In genomic region chr7:98643232-98643985, GRCh38 we compare ENCODE assay signal across 26 cellular contexts. TPM values are rescaled to one million over a fixed set of nuclear protein-coding genes. Genes with fewer than 3 reads are reported as not detected.
DNase-seq lines count a peak whose midpoint lies in the region; ATAC-seq and TF ChIP-seq lines count a peak whose summit lies in the region.
"Had no signal": no experiment of that assay in that cellular context is flagged by ENCODE, and none has a peak within 500 bp of the region (broad histone marks: within the 10 kb centered on the region; RNA-seq: fewer than 3 reads in every experiment).

No MANE protein-coding gene starts in this region.

- H4K8ac ChIP-seq in neuronal stem cell (ENCODE audit: low read depth, low read length), result no peak overlapping the region

- H3K14ac ChIP-seq in neuronal stem cell (ENCODE audit: low read length), result no peak overlapping the region

- no peak overlapping the region for H2BK12ac ChIP-seq in neuronal stem cell (ENCODE audit: low read length)

- no peak for TF ChIP-seq CTCF in esophagus squamous epithelium (IDR thresholded peaks at IDR 0.05)
- no peak for TF ChIP-seq CTCF in WERI-Rb-1 (IDR thresholded peaks at IDR 0.05; ENCODE audit: low read depth, low read length)

- H3K4ac ChIP-seq in neuronal stem cell (ENCODE audit: low read length), result no peak overlapping the region

- TF ChIP-seq POLR2A in esophagus squamous epithelium (IDR thresholded peaks at IDR 0.05), result no peak

- H3K27me3 ChIP-seq in neuronal stem cell (ENCODE audit: control insufficient read depth in 3 of 3, insufficient read depth in 3 of 3, low read depth in 1 of 3, low read length in 3 of 3) (no peaks in the 10 kb centered on the region), esophagus squamous epithelium (no peaks in the 10 kb centered on the region), WERI-Rb-1 (ENCODE audit: insufficient read depth, low read depth, severe bottlenecking) (no peaks in the 10 kb centered on the region)
- H3K27me3 ChIP-seq: testis had no signal

- H3K4me1 ChIP-seq in neuronal stem cell (ENCODE audit: control insufficient read depth in 2 of 2, insufficient read depth in 1 of 2, low read depth in 1 of 2, low read length in 2 of 2) (peaks cover 0 to 7% of the 10 kb centered on the region in 2 donors), esophagus squamous epithelium (no peaks in the 10 kb centered on the region)
- H3K4me1 ChIP-seq: testis had no signal

- H3K9ac ChIP-seq in neuronal stem cell (ENCODE audit: low read depth, low read length, poor library complexity), result no peak overlapping the region

- H2AK5ac ChIP-seq in neuronal stem cell (ENCODE audit: low read depth, low read length), result peak overlapping the region; percentile 64

- no peaks in the 10 kb centered on the region for H3K79me1 ChIP-seq in neuronal stem cell (ENCODE audit: low read depth, low read length)

- no peaks in the 10 kb centered on the region for H3K36me3 ChIP-seq in neuronal stem cell (replicated peaks in 1 of 2; ENCODE audit: control insufficient read depth in 2 of 2, insufficient read depth in 2 of 2, low read length in 2 of 2)
- no peaks in the 10 kb centered on the region for H3K36me3 ChIP-seq in esophagus squamous epithelium
- H3K36me3 ChIP-seq in WERI-Rb-1, result no peaks in the 10 kb centered on the region

- no CpG with 5 or more reads among the region's 3 CpGs for WGBS in neuronal stem cell (ENCODE audit: extremely low coverage in 2 of 2, insufficient read length in 2 of 2, insufficient replicate concordance in 1 of 2), 2 donors
- WGBS in esophagus squamous epithelium, 2 donors, result 66 to 74% methylated on average over 3 of the region's 3 CpGs

- H3K4me3 ChIP-seq in neuronal stem cell (ENCODE audit: low read length in 2 of 2) (no peak overlapping the region), esophagus squamous epithelium (no peak overlapping the region), WERI-Rb-1 (ENCODE audit: low read depth, low read length) (no peak overlapping the region)
- H3K4me3 ChIP-seq: testis had no signal

- H3K9me3 ChIP-seq in neuronal stem cell (replicated peaks in 1 of 2; ENCODE audit: control insufficient read depth in 2 of 2, insufficient read depth in 1 of 2, low read depth in 1 of 2, low read length in 2 of 2) (no peaks in the 10 kb centered on the region), esophagus squamous epithelium (peaks cover 0 to 11% (median 8%) of the 10 kb centered on the region in 3 donors), WERI-Rb-1 (ENCODE audit: severe bottlenecking) (peaks cover 4% of the 10 kb centered on the region)
- H3K9me3 ChIP-seq: testis had no signal

- H2AFZ ChIP-seq in neuronal stem cell (ENCODE audit: low read length), result no peak overlapping the region

- intact Hi-C loops in esophagus squamous epithelium (cut with DNase I), result no loop called here

- peak overlapping the region; percentile 34 for H3K23ac ChIP-seq in neuronal stem cell (ENCODE audit: low read depth, low read length, poor library complexity)

- DNase-seq in NAMALWA (ENCODE audit: low spot score) (peak; percentile 64), neuronal stem cell (ENCODE audit: low spot score) (no peak), esophagus squamous epithelium (lab: John Stamatoyannopoulos, UW) (no peak), WERI-Rb-1 (no peak)
- DNase-seq: ACHN; activated CD8-positive, alpha-beta T cell treated with anti-CD3 and anti-CD28 coated beads, Interleukin-2, amount 10 ng/mL, durations not matched to agents 7 days and 5 days; activated naive CD4-positive, alpha-beta T cell treated with anti-CD3 and anti-CD28 coated beads for 36 hours; activated T-cell treated with anti-CD3 and anti-CD28 coated beads, Interleukin-2, amount 50 U/mL, for 4 hours; DMS 273 treated with DMSO at 0.1 percent for 48 hours; foreskin fibroblast; GDM1; HFFc6; immature natural killer cell; left ventricle myocardium superior; midbrain; NCI-H1436; NCI-H2171 treated with DMSO at 0.1 percent for 48 hours; T-helper 2 cell; testis had no signal

- ATAC-seq in GM18907 (IDR thresholded peaks at IDR 0.05; ENCODE audit: unreplicated experiment) (peak; percentile 34), HG02885 (IDR thresholded peaks at IDR 0.05; ENCODE audit: poor library complexity, unreplicated experiment) (peak; percentile 27), HG02759 (IDR thresholded peaks at IDR 0.05; ENCODE audit: unreplicated experiment) (no peak)
- no peak for ATAC-seq in activated CD4-positive, CD25-positive, alpha-beta regulatory T cell treated with anti-CD3 and anti-CD28 coated beads, Interleukin-2, amount 50 U/mL, for 24 hours
- ATAC-seq: activated CD8-positive, alpha-beta T cell treated with anti-CD3 and anti-CD28 coated beads, Interleukin-2, amount 10 ng/mL, durations not matched to agents 7 days and 5 days; activated T-cell treated with anti-CD3 and anti-CD28 coated beads, Interleukin-2, amount 50 U/mL, for 4 hours; left ventricle myocardium superior; stimulated activated memory B cell treated with anti-CD40 and anti-IgM and Interleukin-4, amounts not matched to agents 10 μg/mL and 1 μg/mL and 100 μg/mL, for 72 hours had no signal

- H3K27ac ChIP-seq in neuronal stem cell (replicated peaks; ENCODE audit: low read length) (no peak overlapping the region), esophagus squamous epithelium (no peak overlapping the region), WERI-Rb-1 (no peak overlapping the region)
- H3K27ac ChIP-seq: testis had no signal

- no peak overlapping the region for H3K4me2 ChIP-seq in neuronal stem cell (ENCODE audit: insufficient read depth, low read length, poor library complexity, severe bottlenecking)

- no peak overlapping the region for H2BK15ac ChIP-seq in neuronal stem cell (ENCODE audit: low read length)

- no peak overlapping the region for H4K91ac ChIP-seq in neuronal stem cell (ENCODE audit: low read depth, low read length, poor library complexity)

- H2BK120ac ChIP-seq in neuronal stem cell (ENCODE audit: low read depth, low read length), result no peak overlapping the region

- H2BK5ac ChIP-seq in neuronal stem cell (ENCODE audit: low read length), result no peak overlapping the region

- peak overlapping the region; percentile 61 for H3K18ac ChIP-seq in neuronal stem cell (ENCODE audit: low read length)

RNA-seq across cellular contexts. Expression of gene NPTX2, which starts 26.3 kb away (rescaled TPM):
- polyA plus RNA-seq in neuronal stem cell (2013, experiment 1 of 2), result 9.2 TPM
- 8.8 TPM for polyA plus RNA-seq in neuronal stem cell (2013, experiment 2 of 2)
- 1 to 10 TPM; 1.6 to 9.7 (median 2.9) TPM for total RNA-seq in esophagus squamous epithelium
- total RNA-seq: activated CD8-positive, alpha-beta T cell treated with anti-CD3 and anti-CD28 coated beads, Interleukin-2, amount 10 ng/mL, durations not matched to agents 7 days and 5 days; activated naive CD4-positive, alpha-beta T cell treated with anti-CD3 and anti-CD28 coated beads for 36 hours; HFFc6; MCF 10A had no signal
- polyA plus RNA-seq: CD14-positive monocyte, immature natural killer cell had no signal

Comparison
In these comparisons a context has a peak if more than half of its experiments do, and no peak if none do; other contexts are left out.
1. ATAC-seq: peak in GM18907 (single experiment) and HG02885 (single experiment); none in HG02759 (single experiment) and activated CD4-positive, CD25-positive, alpha-beta regulatory T cell treated with anti-CD3 and anti-CD28 coated beads, Interleukin-2, amount 50 U/mL, for 24 hours (0 of 2).